ENCODE assay signal across 1 cellular context in the genomic region with DNA sequence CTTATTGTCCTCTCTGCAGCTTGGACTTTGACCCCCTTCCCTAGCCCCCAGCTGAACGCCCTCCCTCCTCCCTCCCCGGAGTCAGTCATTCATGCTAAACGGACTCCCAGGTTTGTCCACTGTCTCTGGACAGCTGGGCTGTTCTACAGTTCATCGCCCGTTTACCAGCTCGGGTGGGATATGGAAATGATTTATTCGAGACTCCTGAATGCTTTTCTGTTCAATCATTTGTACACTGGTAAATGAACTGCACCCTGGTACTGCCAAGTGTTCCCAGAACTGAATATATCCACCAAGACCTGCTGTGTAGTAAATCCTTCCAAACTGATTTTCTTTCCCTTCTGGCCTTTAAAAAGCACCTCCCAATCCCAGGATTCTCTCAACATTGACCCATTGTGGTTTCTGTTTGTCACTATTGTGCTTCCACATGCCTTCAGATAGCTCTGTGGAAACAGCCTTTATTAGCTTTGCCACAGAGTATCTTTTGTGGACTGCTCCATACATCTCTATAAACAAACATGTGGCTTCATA.
TF ChIP-seq lines count a peak whose summit lies in the region.

No MANE protein-coding gene starts in this region.

TF ChIP-seq in HepG2, 621 proteins besides CTCF, POLR2A, EP300 and RAD21 (continued from another document and continues in another):
- TF ChIP-seq, protein P1, sequence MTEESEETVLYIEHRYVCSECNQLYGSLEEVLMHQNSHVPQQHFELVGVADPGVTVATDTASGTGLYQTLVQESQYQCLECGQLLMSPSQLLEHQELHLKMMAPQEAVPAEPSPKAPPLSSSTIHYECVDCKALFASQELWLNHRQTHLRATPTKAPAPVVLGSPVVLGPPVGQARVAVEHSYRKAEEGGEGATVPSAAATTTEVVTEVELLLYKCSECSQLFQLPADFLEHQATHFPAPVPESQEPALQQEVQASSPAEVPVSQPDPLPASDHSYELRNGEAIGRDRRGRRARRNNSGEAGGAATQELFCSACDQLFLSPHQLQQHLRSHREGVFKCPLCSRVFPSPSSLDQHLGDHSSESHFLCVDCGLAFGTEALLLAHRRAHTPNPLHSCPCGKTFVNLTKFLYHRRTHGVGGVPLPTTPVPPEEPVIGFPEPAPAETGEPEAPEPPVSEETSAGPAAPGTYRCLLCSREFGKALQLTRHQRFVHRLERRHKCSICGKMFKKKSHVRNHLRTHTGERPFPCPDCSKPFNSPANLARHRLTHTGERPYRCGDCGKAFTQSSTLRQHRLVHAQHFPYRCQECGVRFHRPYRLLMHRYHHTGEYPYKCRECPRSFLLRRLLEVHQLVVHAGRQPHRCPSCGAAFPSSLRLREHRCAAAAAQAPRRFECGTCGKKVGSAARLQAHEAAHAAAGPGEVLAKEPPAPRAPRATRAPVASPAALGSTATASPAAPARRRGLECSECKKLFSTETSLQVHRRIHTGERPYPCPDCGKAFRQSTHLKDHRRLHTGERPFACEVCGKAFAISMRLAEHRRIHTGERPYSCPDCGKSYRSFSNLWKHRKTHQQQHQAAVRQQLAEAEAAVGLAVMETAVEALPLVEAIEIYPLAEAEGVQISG (CRISPR knock-in tag; IDR thresholded peaks at IDR 0.05): no peak
- TF ChIP-seq ARNT2 (CRISPR knock-in tag; IDR thresholded peaks at IDR 0.05; ENCODE audit: low read depth): 0 out of 2 replicates have a peak, but pooled peaks have one; percentile 2
- TF ChIP-seq ZNF160 (CRISPR knock-in tag; IDR thresholded peaks at IDR 0.05): 0 out of 2 replicates have a peak, but pooled peaks have one; percentile 1
- peak; percentile 11; the same call in 1 of the 3 replicates for TF ChIP-seq MXI1 (IDR thresholded peaks at IDR 0.05; ENCODE audit: borderline replicate concordance, low read depth, low read length)
- TF ChIP-seq ZMYM3 (CRISPR knock-in tag; IDR thresholded peaks at IDR 0.05): peak; percentile 42
- TF ChIP-seq, protein P2, sequence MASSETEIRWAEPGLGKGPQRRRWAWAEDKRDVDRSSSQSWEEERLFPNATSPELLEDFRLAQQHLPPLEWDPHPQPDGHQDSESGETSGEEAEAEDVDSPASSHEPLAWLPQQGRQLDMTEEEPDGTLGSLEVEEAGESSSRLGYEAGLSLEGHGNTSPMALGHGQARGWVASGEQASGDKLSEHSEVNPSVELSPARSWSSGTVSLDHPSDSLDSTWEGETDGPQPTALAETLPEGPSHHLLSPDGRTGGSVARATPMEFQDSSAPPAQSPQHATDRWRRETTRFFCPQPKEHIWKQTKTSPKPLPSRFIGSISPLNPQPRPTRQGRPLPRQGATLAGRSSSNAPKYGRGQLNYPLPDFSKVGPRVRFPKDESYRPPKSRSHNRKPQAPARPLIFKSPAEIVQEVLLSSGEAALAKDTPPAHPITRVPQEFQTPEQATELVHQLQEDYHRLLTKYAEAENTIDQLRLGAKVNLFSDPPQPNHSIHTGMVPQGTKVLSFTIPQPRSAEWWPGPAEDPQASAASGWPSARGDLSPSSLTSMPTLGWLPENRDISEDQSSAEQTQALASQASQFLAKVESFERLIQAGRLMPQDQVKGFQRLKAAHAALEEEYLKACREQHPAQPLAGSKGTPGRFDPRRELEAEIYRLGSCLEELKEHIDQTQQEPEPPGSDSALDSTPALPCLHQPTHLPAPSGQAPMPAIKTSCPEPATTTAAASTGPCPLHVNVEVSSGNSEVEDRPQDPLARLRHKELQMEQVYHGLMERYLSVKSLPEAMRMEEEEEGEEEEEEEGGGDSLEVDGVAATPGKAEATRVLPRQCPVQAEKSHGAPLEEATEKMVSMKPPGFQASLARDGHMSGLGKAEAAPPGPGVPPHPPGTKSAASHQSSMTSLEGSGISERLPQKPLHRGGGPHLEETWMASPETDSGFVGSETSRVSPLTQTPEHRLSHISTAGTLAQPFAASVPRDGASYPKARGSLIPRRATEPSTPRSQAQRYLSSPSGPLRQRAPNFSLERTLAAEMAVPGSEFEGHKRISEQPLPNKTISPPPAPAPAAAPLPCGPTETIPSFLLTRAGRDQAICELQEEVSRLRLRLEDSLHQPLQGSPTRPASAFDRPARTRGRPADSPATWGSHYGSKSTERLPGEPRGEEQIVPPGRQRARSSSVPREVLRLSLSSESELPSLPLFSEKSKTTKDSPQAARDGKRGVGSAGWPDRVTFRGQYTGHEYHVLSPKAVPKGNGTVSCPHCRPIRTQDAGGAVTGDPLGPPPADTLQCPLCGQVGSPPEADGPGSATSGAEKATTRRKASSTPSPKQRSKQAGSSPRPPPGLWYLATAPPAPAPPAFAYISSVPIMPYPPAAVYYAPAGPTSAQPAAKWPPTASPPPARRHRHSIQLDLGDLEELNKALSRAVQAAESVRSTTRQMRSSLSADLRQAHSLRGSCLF (CRISPR knock-in tag; IDR thresholded peaks at IDR 0.05; ENCODE audit: borderline replicate concordance): no peak
- TF ChIP-seq SAP130 (CRISPR knock-in tag; IDR thresholded peaks at IDR 0.05; ENCODE audit: low read depth): peak; percentile 64
- TF ChIP-seq GFI1 (CRISPR knock-in tag; IDR thresholded peaks at IDR 0.05; ENCODE audit: borderline replicate concordance): 0 out of 2 replicates have a peak, but pooled peaks have one; percentile 4
- no peak for TF ChIP-seq SNRNP70 (IDR thresholded peaks at IDR 0.05; ENCODE audit: low read depth, low read length)
- TF ChIP-seq ZNF777 (CRISPR knock-in tag; IDR thresholded peaks at IDR 0.05): no peak
- TF ChIP-seq ZNF773 (CRISPR knock-in tag; IDR thresholded peaks at IDR 0.05; ENCODE audit: borderline replicate concordance): 0 out of 2 replicates have a peak, but pooled peaks have one; percentile 4
- TF ChIP-seq ZC3H4 (CRISPR knock-in tag; IDR thresholded peaks at IDR 0.05; ENCODE audit: borderline replicate concordance): 0 out of 2 replicates have a peak, but pooled peaks have one; percentile 19
- TF ChIP-seq, protein P3, sequence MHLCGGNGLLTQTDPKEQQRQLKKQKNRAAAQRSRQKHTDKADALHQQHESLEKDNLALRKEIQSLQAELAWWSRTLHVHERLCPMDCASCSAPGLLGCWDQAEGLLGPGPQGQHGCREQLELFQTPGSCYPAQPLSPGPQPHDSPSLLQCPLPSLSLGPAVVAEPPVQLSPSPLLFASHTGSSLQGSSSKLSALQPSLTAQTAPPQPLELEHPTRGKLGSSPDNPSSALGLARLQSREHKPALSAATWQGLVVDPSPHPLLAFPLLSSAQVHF (CRISPR knock-in tag; IDR thresholded peaks at IDR 0.05): 0 out of 2 replicates have a peak, but pooled peaks have one; percentile 2
- TF ChIP-seq, protein P4, sequence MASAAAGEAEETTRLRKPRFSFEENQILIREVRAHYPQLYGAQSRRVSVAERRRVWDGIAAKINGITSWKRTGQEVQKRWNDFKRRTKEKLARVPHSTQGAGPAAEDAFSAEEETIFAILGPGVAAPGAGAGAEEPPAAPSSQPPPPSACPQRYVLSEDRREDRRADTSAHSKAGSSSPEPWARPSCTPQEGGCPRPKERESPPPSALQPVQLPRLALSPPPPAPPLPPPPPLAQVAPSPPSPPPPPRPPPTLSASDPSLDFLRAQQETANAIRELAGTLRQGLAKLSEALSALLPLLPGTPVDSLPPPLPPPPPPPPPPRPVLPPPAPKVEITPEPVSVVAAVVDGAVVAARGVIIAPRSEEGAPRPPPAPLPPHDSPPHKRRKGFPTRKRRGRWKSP (CRISPR knock-in tag; IDR thresholded peaks at IDR 0.05): peak; percentile 44
- 0 out of 2 replicates have a peak, but pooled peaks have one; percentile 57 for TF ChIP-seq ZNF879 (CRISPR knock-in tag; IDR thresholded peaks at IDR 0.05)
- TF ChIP-seq NR2F6 (IDR thresholded peaks at IDR 0.05): no peak
- peak; percentile 63; the same call in 1 of the 2 replicates for TF ChIP-seq NR2F6 (CRISPR knock-in tag; IDR thresholded peaks at IDR 0.05)
- TF ChIP-seq ZNF33B (CRISPR knock-in tag; IDR thresholded peaks at IDR 0.05): no peak
- TF ChIP-seq TARDBP (CRISPR knock-in tag; IDR thresholded peaks at IDR 0.05): peak; percentile 23; the same call in 1 of the 2 replicates
- TF ChIP-seq, protein P5, sequence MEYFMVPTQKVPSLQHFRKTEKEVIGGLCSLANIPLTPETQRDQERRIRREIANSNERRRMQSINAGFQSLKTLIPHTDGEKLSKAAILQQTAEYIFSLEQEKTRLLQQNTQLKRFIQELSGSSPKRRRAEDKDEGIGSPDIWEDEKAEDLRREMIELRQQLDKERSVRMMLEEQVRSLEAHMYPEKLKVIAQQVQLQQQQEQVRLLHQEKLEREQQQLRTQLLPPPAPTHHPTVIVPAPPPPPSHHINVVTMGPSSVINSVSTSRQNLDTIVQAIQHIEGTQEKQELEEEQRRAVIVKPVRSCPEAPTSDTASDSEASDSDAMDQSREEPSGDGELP (IDR thresholded peaks at IDR 0.05; ENCODE audit: borderline replicate concordance, low read depth): peak; percentile 92; the same call in 1 of the 2 replicates
- TF ChIP-seq, protein P6, sequence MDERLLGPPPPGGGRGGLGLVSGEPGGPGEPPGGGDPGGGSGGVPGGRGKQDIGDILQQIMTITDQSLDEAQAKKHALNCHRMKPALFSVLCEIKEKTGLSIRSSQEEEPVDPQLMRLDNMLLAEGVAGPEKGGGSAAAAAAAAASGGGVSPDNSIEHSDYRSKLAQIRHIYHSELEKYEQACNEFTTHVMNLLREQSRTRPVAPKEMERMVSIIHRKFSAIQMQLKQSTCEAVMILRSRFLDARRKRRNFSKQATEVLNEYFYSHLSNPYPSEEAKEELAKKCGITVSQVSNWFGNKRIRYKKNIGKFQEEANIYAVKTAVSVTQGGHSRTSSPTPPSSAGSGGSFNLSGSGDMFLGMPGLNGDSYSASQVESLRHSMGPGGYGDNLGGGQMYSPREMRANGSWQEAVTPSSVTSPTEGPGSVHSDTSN (CRISPR knock-in tag; IDR thresholded peaks at IDR 0.05): 0 out of 2 replicates have a peak, but pooled peaks have one; percentile 22
- TF ChIP-seq ZNF30 (CRISPR knock-in tag; IDR thresholded peaks at IDR 0.05): 0 out of 2 replicates have a peak, but pooled peaks have one; percentile 2
- peak; percentile 81; the same call in 1 of the 2 replicates for TF ChIP-seq ZNF263 (CRISPR knock-in tag; IDR thresholded peaks at IDR 0.05)
- TF ChIP-seq, protein P7, sequence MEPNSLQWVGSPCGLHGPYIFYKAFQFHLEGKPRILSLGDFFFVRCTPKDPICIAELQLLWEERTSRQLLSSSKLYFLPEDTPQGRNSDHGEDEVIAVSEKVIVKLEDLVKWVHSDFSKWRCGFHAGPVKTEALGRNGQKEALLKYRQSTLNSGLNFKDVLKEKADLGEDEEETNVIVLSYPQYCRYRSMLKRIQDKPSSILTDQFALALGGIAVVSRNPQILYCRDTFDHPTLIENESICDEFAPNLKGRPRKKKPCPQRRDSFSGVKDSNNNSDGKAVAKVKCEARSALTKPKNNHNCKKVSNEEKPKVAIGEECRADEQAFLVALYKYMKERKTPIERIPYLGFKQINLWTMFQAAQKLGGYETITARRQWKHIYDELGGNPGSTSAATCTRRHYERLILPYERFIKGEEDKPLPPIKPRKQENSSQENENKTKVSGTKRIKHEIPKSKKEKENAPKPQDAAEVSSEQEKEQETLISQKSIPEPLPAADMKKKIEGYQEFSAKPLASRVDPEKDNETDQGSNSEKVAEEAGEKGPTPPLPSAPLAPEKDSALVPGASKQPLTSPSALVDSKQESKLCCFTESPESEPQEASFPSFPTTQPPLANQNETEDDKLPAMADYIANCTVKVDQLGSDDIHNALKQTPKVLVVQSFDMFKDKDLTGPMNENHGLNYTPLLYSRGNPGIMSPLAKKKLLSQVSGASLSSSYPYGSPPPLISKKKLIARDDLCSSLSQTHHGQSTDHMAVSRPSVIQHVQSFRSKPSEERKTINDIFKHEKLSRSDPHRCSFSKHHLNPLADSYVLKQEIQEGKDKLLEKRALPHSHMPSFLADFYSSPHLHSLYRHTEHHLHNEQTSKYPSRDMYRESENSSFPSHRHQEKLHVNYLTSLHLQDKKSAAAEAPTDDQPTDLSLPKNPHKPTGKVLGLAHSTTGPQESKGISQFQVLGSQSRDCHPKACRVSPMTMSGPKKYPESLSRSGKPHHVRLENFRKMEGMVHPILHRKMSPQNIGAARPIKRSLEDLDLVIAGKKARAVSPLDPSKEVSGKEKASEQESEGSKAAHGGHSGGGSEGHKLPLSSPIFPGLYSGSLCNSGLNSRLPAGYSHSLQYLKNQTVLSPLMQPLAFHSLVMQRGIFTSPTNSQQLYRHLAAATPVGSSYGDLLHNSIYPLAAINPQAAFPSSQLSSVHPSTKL (CRISPR knock-in tag; IDR thresholded peaks at IDR 0.05): peak; percentile 1; the same call in 1 of the 2 replicates
- TF ChIP-seq, protein P8, sequence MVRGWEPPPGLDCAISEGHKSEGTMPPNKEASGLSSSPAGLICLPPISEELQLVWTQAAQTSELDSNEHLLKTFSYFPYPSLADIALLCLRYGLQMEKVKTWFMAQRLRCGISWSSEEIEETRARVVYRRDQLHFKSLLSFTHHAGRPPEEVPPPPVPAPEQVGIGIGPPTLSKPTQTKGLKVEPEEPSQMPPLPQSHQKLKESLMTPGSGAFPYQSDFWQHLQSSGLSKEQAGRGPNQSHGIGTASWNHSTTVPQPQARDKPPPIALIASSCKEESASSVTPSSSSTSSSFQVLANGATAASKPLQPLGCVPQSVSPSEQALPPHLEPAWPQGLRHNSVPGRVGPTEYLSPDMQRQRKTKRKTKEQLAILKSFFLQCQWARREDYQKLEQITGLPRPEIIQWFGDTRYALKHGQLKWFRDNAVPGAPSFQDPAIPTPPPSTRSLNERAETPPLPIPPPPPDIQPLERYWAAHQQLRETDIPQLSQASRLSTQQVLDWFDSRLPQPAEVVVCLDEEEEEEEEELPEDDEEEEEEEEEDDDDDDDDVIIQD (CRISPR knock-in tag; IDR thresholded peaks at IDR 0.05; ENCODE audit: low read depth): peak; percentile 17; the same call in 1 of the 2 replicates
- TF ChIP-seq, protein P9, sequence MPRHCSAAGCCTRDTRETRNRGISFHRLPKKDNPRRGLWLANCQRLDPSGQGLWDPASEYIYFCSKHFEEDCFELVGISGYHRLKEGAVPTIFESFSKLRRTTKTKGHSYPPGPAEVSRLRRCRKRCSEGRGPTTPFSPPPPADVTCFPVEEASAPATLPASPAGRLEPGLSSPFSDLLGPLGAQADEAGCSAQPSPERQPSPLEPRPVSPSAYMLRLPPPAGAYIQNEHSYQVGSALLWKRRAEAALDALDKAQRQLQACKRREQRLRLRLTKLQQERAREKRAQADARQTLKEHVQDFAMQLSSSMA (CRISPR knock-in tag; IDR thresholded peaks at IDR 0.05): 0 out of 2 replicates have a peak, but pooled peaks have one; percentile 36
- TF ChIP-seq, protein P10, sequence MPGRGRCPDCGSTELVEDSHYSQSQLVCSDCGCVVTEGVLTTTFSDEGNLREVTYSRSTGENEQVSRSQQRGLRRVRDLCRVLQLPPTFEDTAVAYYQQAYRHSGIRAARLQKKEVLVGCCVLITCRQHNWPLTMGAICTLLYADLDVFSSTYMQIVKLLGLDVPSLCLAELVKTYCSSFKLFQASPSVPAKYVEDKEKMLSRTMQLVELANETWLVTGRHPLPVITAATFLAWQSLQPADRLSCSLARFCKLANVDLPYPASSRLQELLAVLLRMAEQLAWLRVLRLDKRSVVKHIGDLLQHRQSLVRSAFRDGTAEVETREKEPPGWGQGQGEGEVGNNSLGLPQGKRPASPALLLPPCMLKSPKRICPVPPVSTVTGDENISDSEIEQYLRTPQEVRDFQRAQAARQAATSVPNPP (CRISPR knock-in tag; IDR thresholded peaks at IDR 0.05): 0 out of 2 replicates have a peak, but pooled peaks have one; percentile 8
- TF ChIP-seq PITX1 (CRISPR knock-in tag; IDR thresholded peaks at IDR 0.05): peak; percentile 50; the same call in 1 of the 2 replicates
- no peak for TF ChIP-seq ZNF850 (CRISPR knock-in tag; conservative IDR thresholded peaks at IDR 0.05)
- peak; percentile 3; the same call in 1 of the 2 replicates for TF ChIP-seq RXRB (CRISPR knock-in tag; IDR thresholded peaks at IDR 0.05; ENCODE audit: borderline replicate concordance)
- TF ChIP-seq DMAP1 (CRISPR knock-in tag; IDR thresholded peaks at IDR 0.05): 0 out of 2 replicates have a peak, but pooled peaks have one; percentile 3
- TF ChIP-seq RARA (CRISPR knock-in tag; IDR thresholded peaks at IDR 0.05): peak; percentile 6; the same call in 1 of the 2 replicates
- TF ChIP-seq NCOR1 (IDR thresholded peaks at IDR 0.05; ENCODE audit: borderline replicate concordance, low read length): peak; percentile 54
- peak; percentile 92; the same call in 1 of the 2 replicates for TF ChIP-seq ZNF746 (CRISPR knock-in tag; IDR thresholded peaks at IDR 0.05)
- 0 out of 2 replicates have a peak, but pooled peaks have one; percentile 4 for TF ChIP-seq ZNF792 (CRISPR knock-in tag; IDR thresholded peaks at IDR 0.05)
- no peak for TF ChIP-seq ZFP36L1 (CRISPR knock-in tag; IDR thresholded peaks at IDR 0.05)
